Comparison of ENCODE assay signal across 9 cellular contexts in the genomic region with DNA sequence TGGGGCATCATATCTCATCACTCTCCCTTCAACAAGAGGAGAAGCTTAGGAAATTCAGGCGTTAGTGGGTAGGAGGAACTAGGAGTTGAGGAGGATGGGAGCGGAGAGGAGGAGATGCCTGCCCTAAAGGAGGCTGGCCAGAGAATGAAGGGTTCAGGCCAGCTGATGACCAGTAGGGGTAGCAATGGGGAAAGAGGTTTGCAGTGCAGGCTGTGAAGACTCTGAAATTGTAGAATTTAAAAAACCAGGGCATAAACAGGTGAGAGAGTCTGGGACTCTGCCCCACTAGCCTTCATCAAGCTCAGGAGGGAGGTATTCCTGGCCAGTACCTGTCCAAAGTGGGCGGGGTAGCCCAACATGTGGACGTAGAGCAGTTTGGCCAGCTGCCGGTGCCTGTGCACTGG. TPM values are rescaled to one million over a fixed set of nuclear protein-coding genes. Genes with fewer than 3 reads are reported as not detected.
DNase-seq lines count a peak whose midpoint lies in the region; ATAC-seq and TF ChIP-seq lines count a peak whose summit lies in the region.
"Had no signal": no experiment of that assay in that cellular context is flagged by ENCODE, and none has a peak within 500 bp of the region (broad histone marks: within the 10 kb centered on the region; RNA-seq: fewer than 3 reads in every experiment).

No MANE protein-coding gene starts in this region.

- H3K27me3 ChIP-seq in endocrine pancreas (ENCODE audit: control insufficient read depth, insufficient read depth, low read length) = no peaks in the 10 kb centered on the region

- no peaks in the 10 kb centered on the region for H3K36me3 ChIP-seq in endocrine pancreas (ENCODE audit: control insufficient read depth, insufficient read depth, low read length)

- H3K9ac ChIP-seq in endocrine pancreas (ENCODE audit: control insufficient read depth, insufficient read depth, low read length) = peak overlapping the region; percentile 83

- no peak for TF ChIP-seq CTCF in natural killer cell (IDR thresholded peaks at IDR 0.05)

- H3K4me3 Mint-ChIP-seq in stimulated activated naive CD8-positive, alpha-beta T cell treated with anti-CD3 and anti-CD28 coated beads, Interleukin-15, Interleukin-2, amounts not matched to agents 100 ng/mL and 50 ng/mL, for 24 hours = peak overlapping the region; percentile 100
- peak overlapping the region; percentile 97 for H3K4me3 Mint-ChIP-seq in natural killer cell

- H3K4me1 ChIP-seq in endocrine pancreas (ENCODE audit: control insufficient read depth, insufficient read depth, low read length) = no peaks in the 10 kb centered on the region

- no peaks in the 10 kb centered on the region for H3K9me3 Mint-ChIP-seq in stimulated activated naive CD8-positive, alpha-beta T cell treated with anti-CD3 and anti-CD28 coated beads, Interleukin-15, Interleukin-2, amounts not matched to agents 100 ng/mL and 50 ng/mL, for 24 hours
- H3K9me3 Mint-ChIP-seq in natural killer cell = no peaks in the 10 kb centered on the region

- H3K9me3 ChIP-seq in endocrine pancreas (ENCODE audit: control insufficient read depth, low read length) = no peaks in the 10 kb centered on the region

- peak overlapping the region; percentile 100 for H3K27ac Mint-ChIP-seq in stimulated activated naive CD8-positive, alpha-beta T cell treated with anti-CD3 and anti-CD28 coated beads, Interleukin-15, Interleukin-2, amounts not matched to agents 100 ng/mL and 50 ng/mL, for 24 hours
- peak overlapping the region; percentile 91 to 99 for H3K27ac Mint-ChIP-seq in natural killer cell

- intact Hi-C loops in natural killer cell (cut with micrococcal nuclease) = no loop called here

- H3K36me3 Mint-ChIP-seq in stimulated activated naive CD8-positive, alpha-beta T cell treated with anti-CD3 and anti-CD28 coated beads, Interleukin-15, Interleukin-2, amounts not matched to agents 100 ng/mL and 50 ng/mL, for 24 hours (ENCODE audit: low read depth) = peaks cover 31% of the 10 kb centered on the region
- no peaks in the 10 kb centered on the region for H3K36me3 Mint-ChIP-seq in natural killer cell

- H3K27me3 Mint-ChIP-seq in stimulated activated naive CD8-positive, alpha-beta T cell treated with anti-CD3 and anti-CD28 coated beads, Interleukin-15, Interleukin-2, amounts not matched to agents 100 ng/mL and 50 ng/mL, for 24 hours = no peaks in the 10 kb centered on the region
- peaks cover 0 to 3% of the 10 kb centered on the region in 2 donors for H3K27me3 Mint-ChIP-seq in natural killer cell (ENCODE audit: low read depth in 2 of 2)

- H3K4me1 Mint-ChIP-seq in stimulated activated naive CD8-positive, alpha-beta T cell treated with anti-CD3 and anti-CD28 coated beads, Interleukin-15, Interleukin-2, amounts not matched to agents 100 ng/mL and 50 ng/mL, for 24 hours (ENCODE audit: low read depth) = peaks cover 33% of the 10 kb centered on the region
- peaks cover 24 to 38% of the 10 kb centered on the region in 2 donors for H3K4me1 Mint-ChIP-seq in natural killer cell

- H3K4me3 ChIP-seq in endocrine pancreas (ENCODE audit: control insufficient read depth, insufficient read depth, low read length) = peak overlapping the region; percentile 37

- DNase-seq in stimulated activated naive CD8-positive, alpha-beta T cell treated with anti-CD3 and anti-CD28 coated beads, Interleukin-15, Interleukin-2, amounts not matched to agents 100 U/mL and 50 U/mL, for 24 hours = no peak
- DNase-seq in NCI-H226 = peak; percentile 28
- no peak for DNase-seq in natural killer cell
- no peak for DNase-seq in NCI-H1048 (lab: John Stamatoyannopoulos, UW)
- DNase-seq in T-helper 9 cell = no peak

- no peak for ATAC-seq in stimulated activated naive CD8-positive, alpha-beta T cell treated with anti-CD3 and anti-CD28 coated beads, Interleukin-15, Interleukin-2, amounts not matched to agents 100 U/mL and 50 U/mL, for 24 hours
- ATAC-seq in natural killer cell (peak in 1 of 3 donors; percentile 5), GM18870 (IDR thresholded peaks at IDR 0.05; ENCODE audit: unreplicated experiment) (no peak)

RNA-seq across cellular contexts. Expression of a gene that starts 0.8 kb away (rescaled TPM):
- 100 to 1,000 TPM; 219 to 296 (median 259) TPM for total RNA-seq in natural killer cell

RNA-seq across cellular contexts. Expression of a gene that starts 10.7 kb away (rescaled TPM):
- 10 to 100 TPM; 16.5 to 19.3 (median 19.1) TPM for total RNA-seq in natural killer cell

RNA-seq across cellular contexts. Expression of a gene that starts 11.8 kb away (rescaled TPM):
- under 1 TPM in 1 of 3 donors, not detected in 2; 0.25 TPM for total RNA-seq in natural killer cell
- total RNA-seq: pulmonary artery endothelial cell had no signal

RNA-seq across cellular contexts. Expression of a gene that starts 15.2 kb away (rescaled TPM):
- total RNA-seq in natural killer cell = under 1 TPM; 0.07 to 0.72 (median 0.45) TPM
